ENCODE assay signal across 28 cellular contexts in the genomic region with DNA sequence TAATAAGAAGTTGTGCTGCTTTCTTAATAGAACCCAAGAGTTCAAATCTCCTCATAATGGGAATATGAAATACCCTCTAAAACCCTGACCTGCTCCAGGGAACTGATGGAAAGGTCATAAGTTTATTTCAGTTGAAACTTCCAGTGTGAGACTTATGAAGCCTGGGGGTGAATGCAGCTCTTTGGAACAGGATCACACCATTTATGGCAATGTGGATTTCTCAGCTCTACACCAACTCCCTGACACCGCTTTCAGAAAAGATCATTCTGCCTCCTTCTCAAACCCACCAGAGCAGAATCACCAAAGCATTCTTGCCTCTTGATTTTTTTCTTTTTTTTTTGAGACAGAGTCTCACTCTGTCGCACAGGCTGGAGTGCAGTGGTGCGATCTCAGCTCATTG. TPM values are rescaled to one million over a fixed set of nuclear protein-coding genes. Genes with fewer than 3 reads are reported as not detected.
A peak's percentile ranks its signal among the peaks of the same experiment; 100 is the strongest.
DNase-seq lines count a peak whose midpoint lies in the region; FAIRE-seq and TF ChIP-seq lines count a peak whose summit lies in the region.
"Had no signal": no experiment of that assay in that cellular context is flagged by ENCODE, and none has a peak within 500 bp of the region (broad histone marks: within the 10 kb centered on the region; RNA-seq: fewer than 3 reads in every experiment).

No MANE protein-coding gene starts in this region.

- H3K27ac Mint-ChIP-seq in osteocyte (ENCODE audit: unreplicated experiment): peak overlapping the region; percentile 18
- H3K27ac Mint-ChIP-seq in activated naive CD4-positive, alpha-beta T cell treated with anti-CD3 and anti-CD28 coated beads for 36 hours: no peak overlapping the region
- H3K27ac Mint-ChIP-seq: CD4-positive, alpha-beta memory T cell; CD4-positive, CD25-positive, alpha-beta regulatory T cell had no signal

- intact Hi-C loops in activated naive CD4-positive, alpha-beta T cell treated with anti-CD3 and anti-CD28 coated beads for 36 hours (cut with micrococcal nuclease): no loop called here

- peak overlapping the region; percentile 41; the same call in 1 of the 2 replicates for H3K27ac ChIP-seq in RWPE1
- H3K27ac ChIP-seq: BLaER1 had no signal

- POLR2A ChIA-PET in RWPE1 (lab: Yijun Ruan, JAX; ENCODE audit: low non-redundant PET): no interaction called here

- in situ Hi-C loops in SK-MEL-5 (cut with HindIII; ENCODE audit: low pct_unique_long_range_greater_than_20kb, low sequenced_read_pairs): no loop called here

- no peaks in the 10 kb centered on the region for H3K27me3 Mint-ChIP-seq in osteocyte (ENCODE audit: unreplicated experiment)
- no peaks in the 10 kb centered on the region for H3K27me3 Mint-ChIP-seq in activated naive CD4-positive, alpha-beta T cell treated with anti-CD3 and anti-CD28 coated beads for 36 hours (ENCODE audit: low read depth)
- H3K27me3 Mint-ChIP-seq: CD4-positive, alpha-beta memory T cell; CD4-positive, CD25-positive, alpha-beta regulatory T cell; CD8-positive, alpha-beta memory T cell had no signal

- TF ChIP-seq CTCF in RWPE1 (conservative IDR thresholded peaks at IDR 0.05; ENCODE audit: low read depth) (no peak), osteocyte (IDR thresholded peaks at IDR 0.05) (no peak)

- peaks cover 5% of the 10 kb centered on the region for H3K4me1 Mint-ChIP-seq in osteocyte (ENCODE audit: unreplicated experiment)
- peaks cover 8% of the 10 kb centered on the region for H3K4me1 Mint-ChIP-seq in activated naive CD4-positive, alpha-beta T cell treated with anti-CD3 and anti-CD28 coated beads for 36 hours (ENCODE audit: low read depth)

- H3K9me3 Mint-ChIP-seq in osteocyte (ENCODE audit: unreplicated experiment): no peaks in the 10 kb centered on the region
- no peaks in the 10 kb centered on the region for H3K9me3 Mint-ChIP-seq in activated naive CD4-positive, alpha-beta T cell treated with anti-CD3 and anti-CD28 coated beads for 36 hours
- H3K9me3 Mint-ChIP-seq: CD4-positive, alpha-beta memory T cell; CD4-positive, CD25-positive, alpha-beta regulatory T cell; CD8-positive, alpha-beta memory T cell had no signal

- no peak for DNase-seq in RWPE1 (ENCODE audit: low spot score)
- peak; percentile 10 for DNase-seq in SK-MEL-5 (ENCODE audit: low read depth, low spot score)
- peak; percentile 73 for DNase-seq in foreskin melanocyte
- no peak for DNase-seq in osteocyte (ENCODE audit: extremely low spot score, unreplicated experiment)
- no peak for DNase-seq in urothelium cell line (ENCODE audit: low spot score)
- DNase-seq in activated naive CD4-positive, alpha-beta T cell treated with anti-CD3 and anti-CD28 coated beads for 36 hours: no peak
- no peak for DNase-seq in GDM1 (lab: John Stamatoyannopoulos, UW)
- DNase-seq in NCI-H82 treated with DMSO at 0.1 percent for 48 hours (lab: John Stamatoyannopoulos, UW; ENCODE audit: unreplicated experiment): no peak
- DNase-seq: 8988T; ACHN; BE2C; C1 segment of cervical spinal cord; CD4-positive, alpha-beta memory T cell; CD4-positive, CD25-positive, alpha-beta regulatory T cell; CD8-positive, alpha-beta memory T cell; COR-L47; DMS 273 treated with DMSO at 0.1 percent for 48 hours; DMS153; DMS53; DMS79; DND-41; EL; GF-D8 had no signal

- no peak for FAIRE-seq in urothelium cell line (lab: Jason Lieb, UNC)
- FAIRE-seq: A204.1, GM12891, GM19239 had no signal

- no peak overlapping the region for H3K4me3 Mint-ChIP-seq in osteocyte (ENCODE audit: unreplicated experiment)
- no peak overlapping the region for H3K4me3 Mint-ChIP-seq in activated naive CD4-positive, alpha-beta T cell treated with anti-CD3 and anti-CD28 coated beads for 36 hours
- H3K4me3 Mint-ChIP-seq: CD14-positive monocyte; CD4-positive, alpha-beta memory T cell; CD4-positive, CD25-positive, alpha-beta regulatory T cell; CD8-positive, alpha-beta memory T cell had no signal

- peaks cover 10% of the 10 kb centered on the region for H3K36me3 Mint-ChIP-seq in osteocyte (ENCODE audit: unreplicated experiment)
- peaks cover 4% of the 10 kb centered on the region for H3K36me3 Mint-ChIP-seq in activated naive CD4-positive, alpha-beta T cell treated with anti-CD3 and anti-CD28 coated beads for 36 hours (ENCODE audit: low read depth)

- CTCF ChIA-PET in RWPE1 (lab: Yijun Ruan, JAX): interaction anchor here (0.6 kb wide), 1 partner anchor 83 kb away, joined by 3 read pairs; no protein-coding TSS in a partner anchor
- CTCF ChIA-PET in activated naive CD4-positive, alpha-beta T cell treated with anti-CD3 and anti-CD28 coated beads for 36 hours (lab: Charles Lee): no interaction called here

RNA-seq across cellular contexts. Expression of a gene that starts 16.7 kb away (rescaled TPM):
- total RNA-seq in SK-MEL-5 (2014; rRNA removed; shearing (Covaris generic)): 286 and 297 TPM in 2 replicates
- 222 and 307 TPM in 2 replicates for polyA plus RNA-seq in SK-MEL-5 (2015; cell fraction: cytosol; rRNA removed)
- polyA plus RNA-seq in SK-MEL-5 (2015; cell fraction: nucleus; rRNA removed): 191 and 217 TPM in 2 replicates
- total RNA-seq in osteocyte: 301 and 304 TPM in 2 replicates
- 100 to 1,000 TPM; 602 to 614 TPM for total RNA-seq in activated naive CD4-positive, alpha-beta T cell treated with anti-CD3 and anti-CD28 coated beads for 36 hours

Comparison
In these comparisons a context has a peak if more than half of its experiments do, and no peak if none do; other contexts are left out.
1. DNase-seq: peak in SK-MEL-5 (single experiment) and foreskin melanocyte (single experiment); none in RWPE1 (single experiment), osteocyte (single experiment), urothelium cell line (single experiment), activated naive CD4-positive, alpha-beta T cell treated with anti-CD3 and anti-CD28 coated beads for 36 hours (single experiment), GDM1 (single experiment) and NCI-H82 treated with DMSO at 0.1 percent for 48 hours (single experiment).